9 cellular contexts compared by ENCODE assay signal in the genomic region with DNA sequence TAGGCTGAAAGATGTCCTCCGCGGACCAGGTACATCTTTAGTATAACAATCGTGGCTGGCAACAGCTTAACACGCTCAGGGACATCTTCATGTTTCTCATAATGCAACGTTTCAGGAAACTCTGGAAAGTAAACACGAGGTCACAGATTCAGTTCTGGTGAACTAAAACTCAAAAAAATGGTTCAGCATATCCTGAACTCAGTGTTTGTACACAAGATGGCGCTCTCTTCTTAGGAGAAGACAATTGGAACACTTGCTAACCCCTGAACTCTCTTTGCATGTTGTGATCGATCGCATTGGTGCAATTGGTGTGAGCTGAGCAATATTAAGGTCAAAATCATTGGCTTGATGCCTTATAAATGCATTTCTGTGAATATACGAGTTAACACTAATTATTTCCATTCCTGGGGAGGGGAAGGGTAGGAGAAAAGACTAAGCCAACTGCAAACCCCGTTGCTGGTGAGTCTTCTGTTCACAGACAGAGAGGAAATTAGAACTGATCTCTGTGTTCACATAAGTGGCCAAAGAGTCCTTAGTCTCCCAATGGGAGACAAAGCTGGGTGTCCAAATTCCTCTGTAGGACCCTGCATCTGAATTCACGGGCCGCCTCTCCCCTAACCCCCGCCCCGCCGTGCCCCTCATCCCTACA. TPM values are rescaled to one million over a fixed set of nuclear protein-coding genes. Genes with fewer than 3 reads are reported as not detected.
DNase-seq lines count a peak whose midpoint lies in the region; ATAC-seq and TF ChIP-seq lines count a peak whose summit lies in the region.
"Had no signal": no experiment of that assay in that cellular context is flagged by ENCODE, and none has a peak within 500 bp of the region (broad histone marks: within the 10 kb centered on the region; RNA-seq: fewer than 3 reads in every experiment).

No MANE protein-coding gene starts in this region.

- TF ChIP-seq CTCF in choroid plexus epithelial cell (conservative IDR thresholded peaks at IDR 0.05; ENCODE audit: low read depth, low read length) (peak; percentile 85), thoracic aorta (IDR thresholded peaks at IDR 0.05) (peak; percentile 68)

- H3K4me3 ChIP-seq in choroid plexus epithelial cell (ENCODE audit: low read depth, low read length) (no peak overlapping the region), thoracic aorta (peak overlapping the region; percentile 70)
- H3K4me3 ChIP-seq: skin epidermis had no signal

- H3K4me1 ChIP-seq in thoracic aorta (ENCODE audit: control insufficient read depth in 1 of 2, low read depth in 2 of 2), result peaks cover 5 to 38% of the 10 kb centered on the region in 2 donors

- H3K27ac ChIP-seq in thoracic aorta, result peak overlapping the region; percentile 53 to 70
- H3K27ac ChIP-seq: skin epidermis had no signal

- ATAC-seq in GM21786 (IDR thresholded peaks at IDR 0.05; ENCODE audit: unreplicated experiment) (peak; percentile 70), left lobe of liver (peak; percentile 96), thoracic aorta (ENCODE audit: insufficient number of reproducible peaks, low FRiP score, low read depth) (no peak)

- H3K9me3 ChIP-seq in thoracic aorta, result no peaks in the 10 kb centered on the region

- H3K36me3 ChIP-seq in thoracic aorta, result no peaks in the 10 kb centered on the region

- no peaks in the 10 kb centered on the region for H3K27me3 ChIP-seq in thoracic aorta (replicated peaks; ENCODE audit: insufficient read depth)

- peak; percentile 9 for DNase-seq in stimulated activated CD4-positive, alpha-beta T cell treated with anti-CD3 and anti-CD28 coated beads, Interleukin-15, amount 100 ng/mL, for 24 hours
- DNase-seq in stimulated activated CD4-positive, alpha-beta T cell treated with anti-CD3 and anti-CD28 coated beads, Interleukin-1b, Interleukin-23, amount 100 ng/mL, for 48 hours, result no peak
- DNase-seq in LoVo (ENCODE audit: low spot score) (peak; percentile 75), RKO (ENCODE audit: low spot score) (peak; percentile 80), choroid plexus epithelial cell (ENCODE audit: low read depth) (peak; percentile 83), left lobe of liver (ENCODE audit: low spot score) (no peak), thoracic aorta (ENCODE audit: low spot score) (no peak)

RNA-seq across cellular contexts. Expression of gene FAM180A, which starts 52.6 kb away (rescaled TPM):
- total RNA-seq in left lobe of liver (4.8 TPM), thoracic aorta (100 to 1,000 TPM in 1 of 2 donors, 10 to 100 TPM in 1; 79.1 to 133 TPM)

Comparison
In these comparisons a context has a peak if more than half of its experiments do, and no peak if none do; other contexts are left out.
1. DNase-seq: peak in stimulated activated CD4-positive, alpha-beta T cell treated with anti-CD3 and anti-CD28 coated beads, Interleukin-15, amount 100 ng/mL, for 24 hours (single experiment), LoVo (single experiment), RKO (single experiment) and choroid plexus epithelial cell (single experiment); none in stimulated activated CD4-positive, alpha-beta T cell treated with anti-CD3 and anti-CD28 coated beads, Interleukin-1b, Interleukin-23, amount 100 ng/mL, for 48 hours (single experiment), left lobe of liver (single experiment) and thoracic aorta (single experiment).
2. RNA of gene FAM180A, which starts 52.6 kb away (total RNA-seq): 79.1 to 133 TPM in thoracic aorta; 4.8 TPM in left lobe of liver (single experiment); every median in the first group is over 10 times any median in the second.